Comparison of ENCODE assay signal across 2 cellular contexts in genomic region chr1:240399381-240399780, GRCh38.
TF ChIP-seq lines count a peak whose summit lies in the region.

No MANE protein-coding gene starts in this region.

TF ChIP-seq in GM23338, 12 proteins besides CTCF, POLR2A, EP300 and RAD21 (continued from another document):
- TF ChIP-seq ZNF462 (CRISPR knock-in tag; IDR thresholded peaks at IDR 0.05) (no peak), ZNF114 (CRISPR knock-in tag; IDR thresholded peaks at IDR 0.05) (no peak), EZH2phosphoT487 (IDR thresholded peaks at IDR 0.05; ENCODE audit: unreplicated experiment) (no peak), NANOG (IDR thresholded peaks at IDR 0.05; ENCODE audit: borderline replicate concordance) (no peak), JUNB (IDR thresholded peaks at IDR 0.05; ENCODE audit: unreplicated experiment) (no peak), POLR2AphosphoS5 (IDR thresholded peaks at IDR 0.05; ENCODE audit: low read depth) (no peak), REST (IDR thresholded peaks at IDR 0.05; ENCODE audit: unreplicated experiment) (no peak), CREB1 (CRISPR knock-in tag; IDR thresholded peaks at IDR 0.05; ENCODE audit: low read depth) (no peak), ZNF331 (CRISPR knock-in tag; IDR thresholded peaks at IDR 0.05; ENCODE audit: low read depth) (no peak), EZH2 (IDR thresholded peaks at IDR 0.05; ENCODE audit: low read depth, unreplicated experiment) (no peak), STAT1 (IDR thresholded peaks at IDR 0.05; ENCODE audit: unreplicated experiment) (no peak)

TF ChIP-seq in SK-N-SH, 30 proteins besides CTCF, POLR2A, EP300 and RAD21 (continued from another document):
- TF ChIP-seq ZBTB33 (IDR thresholded peaks at IDR 0.05; ENCODE audit: borderline replicate concordance, low read depth) (no peak), MAX (IDR thresholded peaks at IDR 0.05; ENCODE audit: low read depth) (no peak), FOXM1 (IDR thresholded peaks at IDR 0.05; ENCODE audit: low read depth) (no peak), TAF1 (IDR thresholded peaks at IDR 0.05; ENCODE audit: borderline replicate concordance, low read depth, low read length) (no peak), GATA2 (CRISPR knock-in tag; IDR thresholded peaks at IDR 0.05) (no peak), IRF3 (IDR thresholded peaks at IDR 0.05; ENCODE audit: low read depth, low read length) (no peak), TEAD4 (IDR thresholded peaks at IDR 0.05; ENCODE audit: borderline replicate concordance, insufficient read depth) (no peak), SIN3A (IDR thresholded peaks at IDR 0.05; ENCODE audit: borderline replicate concordance, low read depth, low read length) (no peak), NRF1 (IDR thresholded peaks at IDR 0.05; ENCODE audit: low read depth, low read length) (no peak), USF2 (IDR thresholded peaks at IDR 0.05; ENCODE audit: borderline replicate concordance, low read depth, low read length) (no peak), MXI1 (IDR thresholded peaks at IDR 0.05; ENCODE audit: low read depth, low read length) (no peak), EZH2phosphoT487 (IDR thresholded peaks at IDR 0.05; ENCODE audit: borderline replicate concordance, low read depth) (no peak), SMC3 (IDR thresholded peaks at IDR 0.05; ENCODE audit: low read depth, low read length) (no peak), RFX5 (IDR thresholded peaks at IDR 0.05; ENCODE audit: low read length) (no peak), CHD2 (IDR thresholded peaks at IDR 0.05; ENCODE audit: low read length, partially characterized antibody) (no peak), ELF1 (IDR thresholded peaks at IDR 0.05) (no peak), MEF2A (IDR thresholded peaks at IDR 0.05; ENCODE audit: borderline replicate concordance, low read depth) (no peak), NFIC (IDR thresholded peaks at IDR 0.05; ENCODE audit: borderline replicate concordance) (peak; percentile 25; the same call in 1 of the 2 replicates), USF1 (IDR thresholded peaks at IDR 0.05; ENCODE audit: borderline replicate concordance, low read depth) (no peak), RXRA (IDR thresholded peaks at IDR 0.05; ENCODE audit: borderline replicate concordance, low read depth) (no peak)
